Comparison of ENCODE assay signal across 33 cellular contexts in the genomic region with DNA sequence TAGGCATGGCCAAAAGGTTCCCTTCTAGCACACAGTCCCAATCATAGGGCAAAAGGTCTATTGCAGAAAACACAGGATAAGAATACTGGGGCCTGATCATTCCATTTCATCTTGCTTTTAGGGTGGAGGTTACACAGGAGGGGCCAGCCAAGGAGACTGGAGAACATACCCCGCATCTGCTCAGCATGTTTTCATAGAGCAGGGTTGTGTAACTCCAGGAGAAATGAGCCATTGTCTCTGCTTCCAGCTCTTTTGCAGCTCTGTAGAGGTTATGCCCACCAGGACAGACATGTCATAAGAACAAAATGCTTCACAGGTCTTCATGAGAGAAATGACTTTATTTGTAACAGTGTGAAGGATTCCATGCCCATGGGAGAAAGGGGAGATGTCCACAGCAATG.
"Had no signal": no experiment of that assay in that cellular context is flagged by ENCODE, and none has a peak within 500 bp of the region (broad histone marks: within the 10 kb centered on the region; RNA-seq: fewer than 3 reads in every experiment).

No MANE protein-coding gene starts in this region.

- H3K27ac Mint-ChIP-seq: activated naive CD4-positive, alpha-beta T cell treated with anti-CD3 and anti-CD28 coated beads for 36 hours; activated naive CD4-positive, alpha-beta T cell treated with anti-CD3 and anti-CD28 coated beads, Interleukin-2, amount 10 ng/mL, durations not matched to agents 7 days and 5 days; activated naive CD4-positive, alpha-beta T cell treated with anti-CD3 and anti-CD28 coated beads, Interleukin-2, amount 50 U/mL, for 24 hours; activated naive CD8-positive, alpha-beta T cell; activated naive CD8-positive, alpha-beta T cell treated with anti-CD3 and anti-CD28 coated beads for 36 hours; activated naive CD8-positive, alpha-beta T cell treated with anti-CD3 and anti-CD28 coated beads, Interleukin-2, amount 10 ng/mL, durations not matched to agents 7 days and 5 days; activated naive CD8-positive, alpha-beta T cell treated with anti-CD3 and anti-CD28 coated beads, Interleukin-2, amount 50 U/mL, for 24 hours; activated T-cell treated with anti-CD3 and anti-CD28 coated beads, Interleukin-2, amount 50 U/mL, for 24 hours; activated T-cell treated with anti-CD3 and anti-CD28 coated beads, Interleukin-2, amount 50 U/mL, for 72 hours; activated T-helper 1 cell treated with anti-CD3 and anti-CD28 coated beads, Interleukin-12 subunit alpha, Interleukin-12 subunit beta, Interleukin-2, Interleukin-4 antibody, amounts not matched to agents 30 ng/mL and 10 ng/mL and 1 ng/mL, durations not matched to agents 14 hours and 24 hours and 36 hours; activated T-helper 17 cell treated with anti-CD3 and anti-CD28 coated beads, Interleukin-2, amount 50 U/mL, for 72 hours; activated T-helper 2 cell treated with anti-CD3 and anti-CD28 coated beads, Interferon-gamma antibody, Interleukin-2, Interleukin-4, amounts not matched to agents 10 μg/mL and 5 μg/mL and 100 μg/mL, durations not matched to agents 14 hours and 24 hours and 36 hours; brain had no signal

- H3K36me3 Mint-ChIP-seq: activated naive CD4-positive, alpha-beta T cell treated with anti-CD3 and anti-CD28 coated beads, Interleukin-2, amount 10 ng/mL, durations not matched to agents 7 days and 5 days; activated naive CD4-positive, alpha-beta T cell treated with anti-CD3 and anti-CD28 coated beads, Interleukin-2, amount 50 U/mL, for 24 hours; activated naive CD8-positive, alpha-beta T cell; activated naive CD8-positive, alpha-beta T cell treated with anti-CD3 and anti-CD28 coated beads for 36 hours; activated naive CD8-positive, alpha-beta T cell treated with anti-CD3 and anti-CD28 coated beads, Interleukin-2, amount 10 ng/mL, durations not matched to agents 7 days and 5 days; brain had no signal

- H3K9me3 Mint-ChIP-seq: activated naive CD4-positive, alpha-beta T cell treated with anti-CD3 and anti-CD28 coated beads, Interleukin-2, amount 10 ng/mL, durations not matched to agents 7 days and 5 days; activated naive CD4-positive, alpha-beta T cell treated with anti-CD3 and anti-CD28 coated beads, Interleukin-2, amount 50 U/mL, for 24 hours; activated T-helper 2 cell treated with anti-CD3 and anti-CD28 coated beads, Interferon-gamma antibody, Interleukin-2, Interleukin-4, amounts not matched to agents 10 μg/mL and 5 μg/mL and 100 μg/mL, durations not matched to agents 14 hours and 24 hours and 36 hours had no signal

- DNase-seq: activated effector memory CD4-positive, alpha-beta T cell treated with anti-CD3 and anti-CD28 coated beads, Interleukin-2, amount 50 U/mL, for 16 hours; activated effector memory CD4-positive, alpha-beta T cell treated with Interleukin-2 at 50 U/mL for 16 hours; activated gamma-delta T cell; activated gamma-delta T cell treated with Interleukin-2 at 50 U/mL for 16 hours; activated naive CD4-positive, alpha-beta T cell; activated naive CD4-positive, alpha-beta T cell treated with anti-CD3 and anti-CD28 coated beads for 36 hours; activated naive CD4-positive, alpha-beta T cell treated with anti-CD3 and anti-CD28 coated beads, Interleukin-2, amount 10 ng/mL, durations not matched to agents 7 days and 5 days; activated naive CD4-positive, alpha-beta T cell treated with anti-CD3 and anti-CD28 coated beads, Interleukin-2, amount 50 U/mL, for 16 hours; activated naive CD4-positive, alpha-beta T cell treated with Interleukin-2 at 50 U/mL for 16 hours; activated naive CD8-positive, alpha-beta T cell treated with anti-CD3 and anti-CD28 coated beads for 36 hours; activated naive CD8-positive, alpha-beta T cell treated with anti-CD3 and anti-CD28 coated beads, Interleukin-2, amount 10 ng/mL, durations not matched to agents 7 days and 5 days; activated naive CD8-positive, alpha-beta T cell treated with anti-CD3 and anti-CD28 coated beads, Interleukin-2, amount 50 U/mL, for 24 hours; activated T-cell treated with anti-CD3 and anti-CD28 coated beads, Interleukin-2, amount 50 U/mL, for 1 hour; activated T-cell treated with anti-CD3 and anti-CD28 coated beads, Interleukin-2, amount 50 U/mL, for 24 hours; activated T-cell treated with anti-CD3 and anti-CD28 coated beads, Interleukin-2, amount 50 U/mL, for 4 hours; activated T-cell treated with anti-CD3 and anti-CD28 coated beads, Interleukin-2, amount 50 U/mL, for 48 hours; activated T-cell treated with anti-CD3 and anti-CD28 coated beads, Interleukin-2, amount 50 U/mL, for 72 hours; adrenal gland; amniotic stem cell; amygdala; anterior cingulate cortex; aorta; body of pancreas; brain microvascular endothelial cell; caudate nucleus; central memory CD4-positive, alpha-beta T cell; cerebellar nuclear complex had no signal

- ATAC-seq: activated naive CD8-positive, alpha-beta T cell treated with anti-CD3 and anti-CD28 coated beads, Interleukin-2, amount 50 U/mL, for 24 hours; activated T-cell treated with anti-CD3 and anti-CD28 coated beads, Interleukin-2, amount 50 U/mL, for 4 hours; activated T-cell treated with anti-CD3 and anti-CD28 coated beads, Interleukin-2, amount 50 U/mL, for 72 hours; activated T-helper 17 cell treated with anti-CD3 and anti-CD28 coated beads, Interleukin-2, amount 50 U/mL, for 72 hours; body of pancreas had no signal
